In genomic region chr13:73273276-73273675, GRCh38 we compare ENCODE assay signal across 11 cellular contexts.
DNase-seq lines count a peak whose midpoint lies in the region; ATAC-seq, FAIRE-seq and TF ChIP-seq lines count a peak whose summit lies in the region.
"Had no signal": no experiment of that assay in that cellular context is flagged by ENCODE, and none has a peak within 500 bp of the region (broad histone marks: within the 10 kb centered on the region; RNA-seq: fewer than 3 reads in every experiment).

No MANE protein-coding gene starts in this region.

- TF ChIP-seq POLR2A in A549 (IDR thresholded peaks at IDR 0.05; ENCODE audit: low read length), result no peak

- no peak for ATAC-seq in A549
- no peak for ATAC-seq in GM18511 (IDR thresholded peaks at IDR 0.05; ENCODE audit: unreplicated experiment)

- TF ChIP-seq CTCF in A549 (IDR thresholded peaks at IDR 0.05), result no peak
- TF ChIP-seq CTCF in nephron (IDR thresholded peaks at IDR 0.05; ENCODE audit: unreplicated experiment in 3 of 3), result no peak

- no peaks in the 10 kb centered on the region for H3K36me3 Mint-ChIP-seq in nephron (ENCODE audit: low read depth)

- 89% methylated on average over 1 of the region's 1 CpG for WGBS in A549 (ENCODE audit: missing lambda C conversion rate)

- H3K27ac ChIP-seq in A549 (peak overlapping the region in 1 of 2 experiments; percentile 43; a peak in 1 of 6 replicates), SJCRH30 (peak overlapping the region; percentile 77), caudate nucleus (ENCODE audit: low read depth, low read length) (no peak overlapping the region)
- H3K27ac ChIP-seq: 22Rv1, HL-60 had no signal

- no peak for FAIRE-seq in A549 (lab: Jason Lieb, UNC)

- DNase-seq in A549 (ENCODE audit: low read depth in 1 of 2, low spot score in 1 of 2) (no peak), SJCRH30 (no peak), kidney tubule cell (ENCODE audit: low spot score) (peak; percentile 2), DMS114 treated with DMSO at 0.1 percent for 48 hours (lab: John Stamatoyannopoulos, UW; ENCODE audit: unreplicated experiment) (no peak), NCI-H82 treated with DMSO at 0.1 percent for 48 hours (lab: John Stamatoyannopoulos, UW; ENCODE audit: unreplicated experiment) (no peak), caudate nucleus (lab: John Stamatoyannopoulos, UW) (no peak)
- DNase-seq: CD8-positive, alpha-beta memory T cell had no signal

- H3K9me3 ChIP-seq in A549 (no peaks in the 10 kb centered on the region; the same call in 2 of the 3 replicates), SJCRH30 (replicated peaks) (no peaks in the 10 kb centered on the region)

- no peak for TF ChIP-seq EP300 in A549 (IDR thresholded peaks at IDR 0.05)

- no peaks in the 10 kb centered on the region for H3K36me3 ChIP-seq in SJCRH30

- 0 out of 3 replicates have a peak overlapping the region, but pooled peaks have one; percentile 29 for H3K4me2 ChIP-seq in A549

- H3K4me3 ChIP-seq in A549 (no peak overlapping the region), SJCRH30 (no peak overlapping the region)

- CTCF ChIA-PET in A549 (lab: Yijun Ruan, JAX), result no interaction called here

- H3K27me3 ChIP-seq in SJCRH30, result no peaks in the 10 kb centered on the region

- no peak overlapping the region for H3K4me3 Mint-ChIP-seq in nephron
- H3K4me3 Mint-ChIP-seq: CD8-positive, alpha-beta memory T cell had no signal

- peaks cover 7% of the 10 kb centered on the region for H3K9me3 Mint-ChIP-seq in nephron

- POLR2A ChIA-PET in A549 (lab: Yijun Ruan, JAX), result no interaction called here

- H3K4me1 Mint-ChIP-seq in nephron, result peaks cover 45% of the 10 kb centered on the region

- no peak for TF ChIP-seq RAD21 in A549 (conservative IDR thresholded peaks at IDR 0.05 in 1 of 2, IDR thresholded peaks at IDR 0.05 in 1 of 2)

- peaks cover 4% of the 10 kb centered on the region for H3K27me3 Mint-ChIP-seq in nephron (ENCODE audit: low read depth)

- H3K4me1 ChIP-seq in A549, result peaks cover 16% of the 10 kb centered on the region; the same call in 1 of the 3 replicates
- H3K4me1 ChIP-seq in SJCRH30, result peaks cover 39% of the 10 kb centered on the region

- peak overlapping the region in 2 of 3 experiments; percentile 25 to 35 for H3K27ac Mint-ChIP-seq in nephron
- H3K27ac Mint-ChIP-seq: CD8-positive, alpha-beta memory T cell had no signal

TF ChIP-seq in A549, 52 proteins besides CTCF, POLR2A, EP300 and RAD21:
- TF ChIP-seq ZSCAN20 (CRISPR knock-in tag; IDR thresholded peaks at IDR 0.05) (no peak), E2F6 (IDR thresholded peaks at IDR 0.05; ENCODE audit: borderline replicate concordance, low read depth) (no peak), ESRRA (IDR thresholded peaks at IDR 0.05; ENCODE audit: borderline replicate concordance, low read length) (no peak), PBX3 (IDR thresholded peaks at IDR 0.05) (no peak), RCOR1 (IDR thresholded peaks at IDR 0.05; ENCODE audit: low read depth, low read length) (no peak), NPAS2 (CRISPR knock-in tag; IDR thresholded peaks at IDR 0.05; ENCODE audit: borderline replicate concordance) (no peak), CHD2 (IDR thresholded peaks at IDR 0.05; ENCODE audit: low read length, partially characterized antibody) (no peak), ZNF302 (CRISPR knock-in tag; IDR thresholded peaks at IDR 0.05) (no peak), FOSL2 (IDR thresholded peaks at IDR 0.05) (no peak), FOSL2 (CRISPR knock-in tag; IDR thresholded peaks at IDR 0.05) (no peak), RNF2 (IDR thresholded peaks at IDR 0.05; ENCODE audit: borderline replicate concordance, low read depth) (no peak), CBX2 (IDR thresholded peaks at IDR 0.05; ENCODE audit: borderline replicate concordance, low read depth) (no peak), RFX5 (IDR thresholded peaks at IDR 0.05) (no peak), MYC (IDR thresholded peaks at IDR 0.05; ENCODE audit: borderline replicate concordance, low read length) (no peak), JUN (IDR thresholded peaks at IDR 0.05) (no peak), HEYL (CRISPR knock-in tag; IDR thresholded peaks at IDR 0.05) (no peak), RARB (CRISPR knock-in tag; IDR thresholded peaks at IDR 0.05) (no peak), EHMT2 (IDR thresholded peaks at IDR 0.05; ENCODE audit: low read depth) (no peak), TFCP2L1 (CRISPR knock-in tag; IDR thresholded peaks at IDR 0.05) (no peak)
- TF ChIP-seq, protein P1, sequence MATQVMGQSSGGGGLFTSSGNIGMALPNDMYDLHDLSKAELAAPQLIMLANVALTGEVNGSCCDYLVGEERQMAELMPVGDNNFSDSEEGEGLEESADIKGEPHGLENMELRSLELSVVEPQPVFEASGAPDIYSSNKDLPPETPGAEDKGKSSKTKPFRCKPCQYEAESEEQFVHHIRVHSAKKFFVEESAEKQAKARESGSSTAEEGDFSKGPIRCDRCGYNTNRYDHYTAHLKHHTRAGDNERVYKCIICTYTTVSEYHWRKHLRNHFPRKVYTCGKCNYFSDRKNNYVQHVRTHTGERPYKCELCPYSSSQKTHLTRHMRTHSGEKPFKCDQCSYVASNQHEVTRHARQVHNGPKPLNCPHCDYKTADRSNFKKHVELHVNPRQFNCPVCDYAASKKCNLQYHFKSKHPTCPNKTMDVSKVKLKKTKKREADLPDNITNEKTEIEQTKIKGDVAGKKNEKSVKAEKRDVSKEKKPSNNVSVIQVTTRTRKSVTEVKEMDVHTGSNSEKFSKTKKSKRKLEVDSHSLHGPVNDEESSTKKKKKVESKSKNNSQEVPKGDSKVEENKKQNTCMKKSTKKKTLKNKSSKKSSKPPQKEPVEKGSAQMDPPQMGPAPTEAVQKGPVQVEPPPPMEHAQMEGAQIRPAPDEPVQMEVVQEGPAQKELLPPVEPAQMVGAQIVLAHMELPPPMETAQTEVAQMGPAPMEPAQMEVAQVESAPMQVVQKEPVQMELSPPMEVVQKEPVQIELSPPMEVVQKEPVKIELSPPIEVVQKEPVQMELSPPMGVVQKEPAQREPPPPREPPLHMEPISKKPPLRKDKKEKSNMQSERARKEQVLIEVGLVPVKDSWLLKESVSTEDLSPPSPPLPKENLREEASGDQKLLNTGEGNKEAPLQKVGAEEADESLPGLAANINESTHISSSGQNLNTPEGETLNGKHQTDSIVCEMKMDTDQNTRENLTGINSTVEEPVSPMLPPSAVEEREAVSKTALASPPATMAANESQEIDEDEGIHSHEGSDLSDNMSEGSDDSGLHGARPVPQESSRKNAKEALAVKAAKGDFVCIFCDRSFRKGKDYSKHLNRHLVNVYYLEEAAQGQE (IDR thresholded peaks at IDR 0.05), result no peak
